In genomic region chr1:11839727-11840705, GRCh38 we compare ENCODE assay signal across 22 cellular contexts. TPM values are rescaled to one million over a fixed set of nuclear protein-coding genes. Genes with fewer than 3 reads are reported as not detected.
DNase-seq lines count a peak whose midpoint lies in the region; ATAC-seq and TF ChIP-seq lines count a peak whose summit lies in the region.
"Had no signal": no experiment of that assay in that cellular context is flagged by ENCODE, and none has a peak within 500 bp of the region (broad histone marks: within the 10 kb centered on the region; RNA-seq: fewer than 3 reads in every experiment).

No MANE protein-coding gene starts in this region.

- no peaks in the 10 kb centered on the region for H3K79me1 ChIP-seq in IMR-90 (ENCODE audit: low read depth in 1 of 2, low read length in 2 of 2)

- dilution Hi-C loops in IMR-90 (cut with HindIII; ENCODE audit: low sequenced_read_pairs, unreplicated experiment), result no loop called here

- peaks cover 57% of the 10 kb centered on the region for H3K4me1 ChIP-seq in BLaER1
- peaks cover 2% of the 10 kb centered on the region; the same call in 1 of the 2 replicates for H3K4me1 ChIP-seq in IMR-90 (ENCODE audit: control insufficient read depth, insufficient read depth, low read length)
- H3K4me1 ChIP-seq in right lobe of liver, result peaks cover 0 to 51% (median 27%) of the 10 kb centered on the region in 4 donors

- no peak for TF ChIP-seq POLR2A in IMR-90 (IDR thresholded peaks at IDR 0.05; ENCODE audit: low read depth, low read length)
- TF ChIP-seq POLR2A in right lobe of liver (IDR thresholded peaks at IDR 0.05), result no peak

- peak overlapping the region; percentile 55; the same call in 1 of the 2 replicates for H3K9ac ChIP-seq in BLaER1
- no peak overlapping the region for H3K9ac ChIP-seq in IMR-90 (ENCODE audit: low read depth, low read length)

- H3K9me3 ChIP-seq in BLaER1, result no peaks in the 10 kb centered on the region
- H3K9me3 ChIP-seq in IMR-90 (ENCODE audit: control insufficient read depth, insufficient read depth, low read length), result no peaks in the 10 kb centered on the region
- H3K9me3 ChIP-seq in right lobe of liver, result no peaks in the 10 kb centered on the region
- H3K9me3 ChIP-seq: BE2C, MG63, SJCRH30 had no signal

- ATAC-seq in IMR-90 (ENCODE audit: low read depth), result no peak
- ATAC-seq in left ventricle myocardium superior, result peak; percentile 6
- peak; percentile 20 to 58 (median 48) for ATAC-seq in right lobe of liver
- ATAC-seq in GM18868 (IDR thresholded peaks at IDR 0.05; ENCODE audit: unreplicated experiment), result no peak
- ATAC-seq: CD8-positive, alpha-beta T cell; HCT116 had no signal

- CTCF ChIA-PET in IMR-90 (lab: Yijun Ruan, JAX), result interaction anchor here (0.6 to 0.7 kb wide), 2 partner anchors 32 to 68 kb away, joined by 3 read pairs; no protein-coding TSS in a partner anchor

- H2BK5ac ChIP-seq in IMR-90 (ENCODE audit: low read depth, low read length, poor library complexity, severe bottlenecking), result no peak overlapping the region

- TF ChIP-seq CTCF in IMR-90 (conservative IDR thresholded peaks at IDR 0.05; ENCODE audit: low read depth, low read length) (no peak), right lobe of liver (IDR thresholded peaks at IDR 0.05) (no peak)

- no peak overlapping the region for H3K56ac ChIP-seq in IMR-90 (ENCODE audit: extremely low read depth, insufficient read depth, low read length)

- no peak overlapping the region for H2BK120ac ChIP-seq in IMR-90 (ENCODE audit: low read depth, low read length)

- WGBS in IMR-90 (ENCODE audit: extremely low coverage in 2 of 2, insufficient read length in 1 of 2), 2 experiments, result 95% methylated on average over 11 of the region's 20 CpGs; no CpG with 5 or more reads in 1 of the 2 experiments
- WGBS in right lobe of liver (ENCODE audit: insufficient coverage, low coverage, low lambda C conversion rate, missing lambda C conversion rate), result 32% methylated on average over 9 of the region's 20 CpGs

- H2BK20ac ChIP-seq in IMR-90 (ENCODE audit: low read depth, low read length), result no peak overlapping the region

- intact Hi-C loops in IMR-90 (cut with micrococcal nuclease) (no loop called here), left ventricle myocardium superior (cut with micrococcal nuclease) (loop anchor here (2.0 kb wide), 1 partner anchor 51 kb away; no protein-coding TSS in a partner anchor), right lobe of liver (cut with DNase I) (loop anchor here (2.0 to 10.0 kb wide), 3 partner anchors 53 to 127 kb away; no protein-coding TSS in a partner anchor)

- no peak overlapping the region for H3K14ac ChIP-seq in IMR-90 (replicated peaks; ENCODE audit: low read depth, low read length)

- POLR2A ChIA-PET in IMR-90 (lab: Charles Lee; ENCODE audit: unreplicated experiment), result interaction anchor here (1.2 kb wide), 1 partner anchor 68 kb away, joined by 3 read pairs; no protein-coding TSS in a partner anchor

- H3K4me2 ChIP-seq in BLaER1, result peak overlapping the region; percentile 86; the same call in 1 of the 2 replicates
- no peak overlapping the region for H3K4me2 ChIP-seq in IMR-90 (ENCODE audit: low read depth, low read length)

- no peak overlapping the region for H4K5ac ChIP-seq in IMR-90 (ENCODE audit: low read depth, low read length)

- BruUV-seq in IMR-90 (replicated peaks; lab: Mats Ljungman, UMichigan), result no TSS peak

- H3K36me3 ChIP-seq in BLaER1 (peaks cover 73% of the 10 kb centered on the region), IMR-90 (ENCODE audit: control insufficient read depth, insufficient read depth, low read length) (peaks cover 72% of the 10 kb centered on the region), right lobe of liver (peaks cover 0 to 59% (median 15%) of the 10 kb centered on the region in 4 donors)

- H3K4ac ChIP-seq in IMR-90 (ENCODE audit: low read depth, low read length), result no peak overlapping the region

- H4K8ac ChIP-seq in IMR-90 (ENCODE audit: low read depth in 2 of 2, low read length in 2 of 2), result no peak overlapping the region

- H3K27ac ChIP-seq in BLaER1 (0 out of 2 replicates have a peak overlapping the region, but pooled peaks have one; percentile 9), IMR-90 (ENCODE audit: insufficient read depth, low read length) (no peak overlapping the region), right lobe of liver (peak overlapping the region; percentile 28 to 87 (median 81))
- H3K27ac ChIP-seq: SJCRH30 had no signal

- H2AK9ac ChIP-seq in IMR-90 (replicated peaks; ENCODE audit: low read depth, low read length, poor library complexity), result peak overlapping the region; percentile 9

- H2BK15ac ChIP-seq in IMR-90 (ENCODE audit: low read depth, low read length), result no peak overlapping the region

- H3K9me1 ChIP-seq in IMR-90 (ENCODE audit: insufficient read depth, low read length), result peaks cover 7% of the 10 kb centered on the region; the same call in 1 of the 2 replicates

- no peak overlapping the region for H3K23ac ChIP-seq in IMR-90 (ENCODE audit: low read depth, low read length)

- no peak overlapping the region for H2AK5ac ChIP-seq in IMR-90 (ENCODE audit: low read depth, low read length)

- H2AFZ ChIP-seq in IMR-90 (replicated peaks; ENCODE audit: low read length, poor library complexity), result no peak overlapping the region

- no peak for TF ChIP-seq RAD21 in IMR-90 (IDR thresholded peaks at IDR 0.05; ENCODE audit: low read length)

- no peak for DNase-seq in IMR-90
- DNase-seq in left ventricle myocardium superior, result no peak
- peak in 2 of 3 donors; percentile 81 to 86 for DNase-seq in right lobe of liver
- no peak for DNase-seq in NCI-H526 (lab: John Stamatoyannopoulos, UW)
- DNase-seq in C1 segment of cervical spinal cord (lab: John Stamatoyannopoulos, UW), result no peak
- DNase-seq in NCI-H1048 (lab: John Stamatoyannopoulos, UW), result no peak
- DNase-seq: BE2C; Calu3; CD8-positive, alpha-beta T cell; GDM1; Kasumi-1; MG63; NCI-H1417 treated with DMSO at 0.1 percent for 48 hours; NCI-H187; NCI-H446 treated with DMSO at 0.1 percent for 48 hours; NK-92 treated with Interleukin-12 subunit alpha and Interleukin-12 subunit beta, amount 100 ng/mL, for 24 hours; SJCRH30 had no signal

- no peaks in the 10 kb centered on the region for H3K27me3 ChIP-seq in BLaER1
- no peaks in the 10 kb centered on the region for H3K27me3 ChIP-seq in IMR-90 (ENCODE audit: control insufficient read depth, insufficient read depth, low read length)
- H3K27me3 ChIP-seq in right lobe of liver, result no peaks in the 10 kb centered on the region
- H3K27me3 ChIP-seq: BE2C, MG63, SJCRH30 had no signal

- in situ Hi-C loops in IMR-90 (cut with MboI; ENCODE audit: low sequenced_read_pairs), result loop anchor here (5.0 kb wide), 1 partner anchor 57 kb away; no protein-coding TSS in a partner anchor

- no peak overlapping the region for H4K91ac ChIP-seq in IMR-90 (ENCODE audit: insufficient read depth, low read depth, low read length)

- H4K20me1 ChIP-seq in BLaER1 (peaks cover 30% of the 10 kb centered on the region), IMR-90 (ENCODE audit: insufficient read depth, low read length) (peaks cover 10% of the 10 kb centered on the region; the same call in 1 of the 2 replicates)

- H3K4me3 ChIP-seq in BLaER1 (no peak overlapping the region), IMR-90 (ENCODE audit: insufficient read depth, low read depth, low read length) (no peak overlapping the region), right lobe of liver (no peak overlapping the region)
- H3K4me3 ChIP-seq: MG63, SJCRH30 had no signal

- no peak overlapping the region for H3K18ac ChIP-seq in IMR-90 (ENCODE audit: low read depth, low read length)

TF ChIP-seq in IMR-90, 13 proteins besides CTCF, POLR2A, EP300 and RAD21 (continues in another document):
- TF ChIP-seq RFX5 (IDR thresholded peaks at IDR 0.05; ENCODE audit: low read depth, low read length), result no peak
- TF ChIP-seq BHLHE40 (IDR thresholded peaks at IDR 0.05; ENCODE audit: low read depth, low read length), result no peak
- no peak for TF ChIP-seq ELK1 (IDR thresholded peaks at IDR 0.05; ENCODE audit: borderline replicate concordance, low read depth, low read length)
- TF ChIP-seq NFE2L2 (IDR thresholded peaks at IDR 0.05; ENCODE audit: low read depth, low read length), result no peak
- no peak for TF ChIP-seq CHD1 (IDR thresholded peaks at IDR 0.05; ENCODE audit: low read depth, low read length)

RNA-seq across cellular contexts. Expression of gene NPPA, which starts 7.6 kb away (rescaled TPM):
- total RNA-seq in IMR-90 (2012; rRNA removed) (not detected in 2 replicates), left ventricle myocardium superior (5.5 TPM), right lobe of liver (1 to 10 TPM in 2 of 6 experiments, under 1 TPM in 2, not detected in 2; 0.27 to 2.3 (median 1.3) TPM)
- not detected in 2 replicates for polyA plus RNA-seq in IMR-90 (2012; rRNA removed)
- not detected in 2 replicates for polyA plus RNA-seq in IMR-90 (2012; cell fraction: cytosol; rRNA removed)
- not detected in 2 replicates for polyA plus RNA-seq in IMR-90 (2012; cell fraction: nucleus; rRNA removed; ENCODE audit: low replicate concordance)
- total RNA-seq: A673; Calu3; CD8-positive, alpha-beta T cell; H1 had no signal
- polyA plus RNA-seq: H1 had no signal

RNA-seq across cellular contexts. Expression of gene NPPB, which starts 18.7 kb away (rescaled TPM):
- total RNA-seq in IMR-90 (2012; rRNA removed) (not detected in 2 replicates), left ventricle myocardium superior (not detected), right lobe of liver (under 1 TPM in 1 of 6 experiments, not detected in 5; 0.44 TPM)
- 0.24 TPM in 1 of 2 replicates, not detected in the other for polyA plus RNA-seq in IMR-90 (2012; rRNA removed)
- polyA plus RNA-seq in IMR-90 (2012; cell fraction: cytosol; rRNA removed), result 0.10 TPM in 1 of 2 replicates, not detected in the other
- 0.16 TPM in 1 of 2 replicates, not detected in the other for polyA plus RNA-seq in IMR-90 (2012; cell fraction: nucleus; rRNA removed; ENCODE audit: low replicate concordance)
- total RNA-seq: A673; Calu3; CD8-positive, alpha-beta T cell had no signal

RNA-seq across cellular contexts. Expression of gene CLCN6, which starts 34.0 kb away (rescaled TPM):
- total RNA-seq in IMR-90 (2012; rRNA removed), result 4.1 and 5.0 TPM in 2 replicates
- 9.7 and 10.6 TPM in 2 replicates for polyA plus RNA-seq in IMR-90 (2012; rRNA removed)
- 3.5 and 5.0 TPM in 2 replicates for polyA plus RNA-seq in IMR-90 (2012; cell fraction: cytosol; rRNA removed)
- polyA plus RNA-seq in IMR-90 (2012; cell fraction: nucleus; rRNA removed; ENCODE audit: low replicate concordance), result 42.7 and 54.8 TPM in 2 replicates
- total RNA-seq in left ventricle myocardium superior, result 15.4 TPM
- total RNA-seq in right lobe of liver, result 10 to 100 TPM in 2 of 6 experiments, 1 to 10 TPM in 4; 4.2 to 12.7 (median 9.2) TPM

RNA-seq across cellular contexts. Expression of gene MTHFR, which starts 34.3 kb away (rescaled TPM):
- total RNA-seq in IMR-90 (2012; rRNA removed) (6.7 and 7.3 TPM in 2 replicates), left ventricle myocardium superior (37.9 TPM), right lobe of liver (10 to 100 TPM; 10.6 to 20.1 (median 15.6) TPM)
- polyA plus RNA-seq in IMR-90 (2012; rRNA removed), result 6.7 and 7.4 TPM in 2 replicates
- polyA plus RNA-seq in IMR-90 (2012; cell fraction: cytosol; rRNA removed), result 3.5 and 5.5 TPM in 2 replicates
- polyA plus RNA-seq in IMR-90 (2012; cell fraction: nucleus; rRNA removed; ENCODE audit: low replicate concordance), result 16.7 and 23.0 TPM in 2 replicates

Comparison
In these comparisons a context has a peak if more than half of its experiments do, and no peak if none do; other contexts are left out.
1. ATAC-seq: peak in left ventricle myocardium superior (single experiment) and right lobe of liver (4 of 4); none in IMR-90 (single experiment) and GM18868 (single experiment).
2. DNase-seq: peak in right lobe of liver (2 of 3); none in IMR-90 (single experiment), left ventricle myocardium superior (single experiment), NCI-H526 (0 of 2), C1 segment of cervical spinal cord (0 of 14) and NCI-H1048 (single experiment).